27 cellular contexts compared by ENCODE assay signal in genomic region chr9:426976-427375, GRCh38.
A peak's percentile ranks its signal among the peaks of the same experiment; 100 is the strongest.
DNase-seq lines count a peak whose midpoint lies in the region; ATAC-seq, FAIRE-seq and TF ChIP-seq lines count a peak whose summit lies in the region.
"Had no signal": no experiment of that assay in that cellular context is flagged by ENCODE, and none has a peak within 500 bp of the region (broad histone marks: within the 10 kb centered on the region; RNA-seq: fewer than 3 reads in every experiment).

No MANE protein-coding gene starts in this region.

- no peak overlapping the region for H3K18ac ChIP-seq in H1 (ENCODE audit: extremely low read depth, low read length)

- 92% methylated on average over 1 of the region's 1 CpG; no CpG with 5 or more reads in 1 of the 2 experiments for WGBS in H1 (ENCODE audit: extremely low coverage in 1 of 2, insufficient coverage in 1 of 2, insufficient read length in 1 of 2, insufficient replicate concordance in 2 of 2, low coverage in 1 of 2, low lambda C conversion rate in 2 of 2, missing lambda C conversion rate in 1 of 2), 2 experiments
- WGBS in lower leg skin, 2 donors, result 85 to 97% methylated on average over 1 of the region's 1 CpG
- WGBS in smooth muscle cell (ENCODE audit: low lambda C conversion rate), result 94% methylated on average over 1 of the region's 1 CpG

- no peak overlapping the region for H3K23ac ChIP-seq in H1 (ENCODE audit: insufficient read length)

- no peaks in the 10 kb centered on the region for H3K9me3 Mint-ChIP-seq in activated T-cell treated with anti-CD3 and anti-CD28 coated beads, Interleukin-2, amount 50 U/mL, for 24 hours
- no peaks in the 10 kb centered on the region for H3K9me3 Mint-ChIP-seq in activated T-cell treated with anti-CD3 and anti-CD28 coated beads, Interleukin-2, amount 50 U/mL, for 4 hours
- H3K9me3 Mint-ChIP-seq: IgD-negative memory B cell had no signal

- intact Hi-C loops in PC-3 (cut with micrococcal nuclease), result no loop called here
- intact Hi-C loops in lower leg skin (cut with DNase I; ENCODE audit: low total_unique reads), result no loop called here

- H4K5ac ChIP-seq in H1 (ENCODE audit: insufficient read length, low read depth, low read length), result no peak overlapping the region

- H4K20me1 ChIP-seq in PC-3 (ENCODE audit: low read length) (no peaks in the 10 kb centered on the region), H1 (replicated peaks in 1 of 2; ENCODE audit: control insufficient read depth in 1 of 2, insufficient read depth in 2 of 2, low read length in 2 of 2) (no peaks in the 10 kb centered on the region), smooth muscle cell (ENCODE audit: low read depth) (no peaks in the 10 kb centered on the region)

- H3K9ac ChIP-seq in PC-3 (ENCODE audit: low read length) (no peak overlapping the region), H1 (replicated peaks in 1 of 4; ENCODE audit: extremely low read depth in 1 of 4, low read depth in 3 of 4, low read length in 3 of 4) (no peak overlapping the region), smooth muscle cell (ENCODE audit: low read depth) (no peak overlapping the region)
- H3K9ac ChIP-seq: SK-N-SH had no signal

- H3K4me3 Mint-ChIP-seq in activated T-cell treated with anti-CD3 and anti-CD28 coated beads, Interleukin-2, amount 50 U/mL, for 24 hours, result no peak overlapping the region
- no peak overlapping the region for H3K4me3 Mint-ChIP-seq in activated T-cell treated with anti-CD3 and anti-CD28 coated beads, Interleukin-2, amount 50 U/mL, for 4 hours
- H3K4me3 Mint-ChIP-seq: B cell, IgD-negative memory B cell had no signal

- H3K36me3 Mint-ChIP-seq in activated T-cell treated with anti-CD3 and anti-CD28 coated beads, Interleukin-2, amount 50 U/mL, for 24 hours (ENCODE audit: low read depth), result peaks cover 87% of the 10 kb centered on the region
- H3K36me3 Mint-ChIP-seq in activated T-cell treated with anti-CD3 and anti-CD28 coated beads, Interleukin-2, amount 50 U/mL, for 4 hours (ENCODE audit: insufficient read depth), result peaks cover 32% of the 10 kb centered on the region

- H2AFZ ChIP-seq in PC-3 (ENCODE audit: low read length) (no peak overlapping the region), H1 (ENCODE audit: low read length) (no peak overlapping the region), smooth muscle cell (ENCODE audit: low read depth) (no peak overlapping the region)

- no peak for TF ChIP-seq EP300 in H1 (IDR thresholded peaks at IDR 0.05; ENCODE audit: borderline replicate concordance in 1 of 2, low read depth in 2 of 2, low read length in 2 of 2)

- H3K36me3 ChIP-seq in PC-3 (ENCODE audit: low read depth, low read length), result no peaks in the 10 kb centered on the region
- H3K36me3 ChIP-seq in H1 (ENCODE audit: control insufficient read depth in 2 of 4, insufficient read depth in 4 of 4, low read length in 3 of 4), result no peaks in the 10 kb centered on the region
- no peaks in the 10 kb centered on the region for H3K36me3 ChIP-seq in smooth muscle cell (ENCODE audit: low read depth)

- H3K14ac ChIP-seq in H1 (ENCODE audit: insufficient read length), result no peak overlapping the region

- no TSS peak for BruUV-seq in PC-3 (replicated peaks; lab: Mats Ljungman, UMichigan)

- H3F3A ChIP-seq in PC-3 (ENCODE audit: low read length, unreplicated experiment) (no peaks in the 10 kb centered on the region), smooth muscle cell (ENCODE audit: low read depth) (no peaks in the 10 kb centered on the region)

- H3K4me1 Mint-ChIP-seq in activated T-cell treated with anti-CD3 and anti-CD28 coated beads, Interleukin-2, amount 50 U/mL, for 24 hours (ENCODE audit: low read depth), result no peaks in the 10 kb centered on the region
- H3K4me1 Mint-ChIP-seq in activated T-cell treated with anti-CD3 and anti-CD28 coated beads, Interleukin-2, amount 50 U/mL, for 4 hours (ENCODE audit: low read depth), result no peaks in the 10 kb centered on the region
- H3K4me1 Mint-ChIP-seq: B cell, IgD-negative memory B cell had no signal

- H3K79me2 ChIP-seq in PC-3 (ENCODE audit: low read length) (no peaks in the 10 kb centered on the region), H1 (ENCODE audit: control insufficient read depth in 1 of 2, insufficient read depth in 2 of 2, low read length in 2 of 2) (no peaks in the 10 kb centered on the region), smooth muscle cell (ENCODE audit: low read depth) (no peaks in the 10 kb centered on the region)

- H3K9me3 ChIP-seq in PC-3 (ENCODE audit: low read length) (no peaks in the 10 kb centered on the region), H1 (ENCODE audit: insufficient read depth in 2 of 2, low read depth in 1 of 2, low read length in 1 of 2) (no peaks in the 10 kb centered on the region), smooth muscle cell (replicated peaks; ENCODE audit: low read depth) (no peaks in the 10 kb centered on the region)
- H3K9me3 ChIP-seq: SK-N-SH had no signal

- H3K4me2 ChIP-seq in PC-3 (ENCODE audit: low read length) (no peak overlapping the region), H1 (ENCODE audit: insufficient read depth in 1 of 2, low read depth in 2 of 2, low read length in 2 of 2) (no peak overlapping the region; a peak in 1 of 4 replicates), smooth muscle cell (no peak overlapping the region)
- H3K4me2 ChIP-seq: SK-N-SH had no signal

- H3K4me3 ChIP-seq in PC-3 (ENCODE audit: low read length) (no peak overlapping the region), H1 (ENCODE audit: extremely low read depth in 1 of 4, insufficient read depth in 2 of 4, low read depth in 3 of 4, low read length in 4 of 4) (no peak overlapping the region), lower leg skin (ENCODE audit: low read depth, poor library complexity, severe bottlenecking) (no peak overlapping the region), smooth muscle cell (no peak overlapping the region)
- H3K4me3 ChIP-seq: GM12878 had no signal

- no peak overlapping the region for H2AK5ac ChIP-seq in H1 (ENCODE audit: low read depth, low read length)

- no peaks in the 10 kb centered on the region for H3K9me2 ChIP-seq in PC-3 (replicated peaks; ENCODE audit: low read length)
- H3K9me2 ChIP-seq: SK-N-SH had no signal

- H3K27ac Mint-ChIP-seq in activated T-cell treated with anti-CD3 and anti-CD28 coated beads, Interleukin-2, amount 50 U/mL, for 24 hours, result peak overlapping the region; percentile 11
- H3K27ac Mint-ChIP-seq: B cell had no signal

- POLR2A ChIA-PET in PC-3 (lab: Charles Lee; ENCODE audit: unreplicated experiment) (no interaction called here), H1 (lab: Charles Lee; ENCODE audit: partially characterized antibody) (interaction anchor here (0.7 kb wide), 1 partner anchor 16 kb away, joined by 3 read pairs; no protein-coding TSS in a partner anchor)

- DNase-seq in activated T-cell treated with anti-CD3 and anti-CD28 coated beads, Interleukin-2, amount 50 U/mL, for 24 hours, result no peak
- no peak for DNase-seq in activated T-cell treated with anti-CD3 and anti-CD28 coated beads, Interleukin-2, amount 50 U/mL, for 4 hours
- DNase-seq in PC-3 (peak; percentile 36), H1 (ENCODE audit: low read depth in 1 of 2, low spot score in 2 of 2) (no peak), renal cortical epithelial cell (ENCODE audit: low read depth) (peak; percentile 43), epidermal melanocyte (ENCODE audit: insufficient read length, low spot score) (no peak), lower leg skin (ENCODE audit: low spot score in 2 of 2) (no peak), smooth muscle cell (lab: John Stamatoyannopoulos, UW; ENCODE audit: unreplicated experiment) (no peak)
- DNase-seq: DMS79, EL, GDM1, GOT3, HCEC 1CT, NCI-H1092, NCI-H1417 treated with DMSO at 0.1 percent for 48 hours, NCI-H1694 treated with DMSO at 0.1 percent for 48 hours, NCI-H2081, NCI-H226, NCI-H510A, NCI-H69, SK-N-SH had no signal

- no peak for TF ChIP-seq RAD21 in H1 (IDR thresholded peaks at IDR 0.05 in 1 of 2, conservative IDR thresholded peaks at IDR 0.05 in 1 of 2; ENCODE audit: low read depth in 2 of 2, low read length in 2 of 2)

- TF ChIP-seq POLR2A in H1 (IDR thresholded peaks at IDR 0.05; ENCODE audit: control extremely low read depth in 1 of 2, low read depth in 2 of 2, low read length in 2 of 2) (no peak), lower leg skin (IDR thresholded peaks at IDR 0.05) (no peak)

- H2BK20ac ChIP-seq in H1 (ENCODE audit: low read length), result no peak overlapping the region

- H3K4ac ChIP-seq in H1 (replicated peaks; ENCODE audit: insufficient read length, low read depth, low read length), result no peak overlapping the region

- no peak overlapping the region for H2BK15ac ChIP-seq in H1 (ENCODE audit: low read length)

- no peaks in the 10 kb centered on the region for H3K27me3 Mint-ChIP-seq in activated T-cell treated with anti-CD3 and anti-CD28 coated beads, Interleukin-2, amount 50 U/mL, for 24 hours
- H3K27me3 Mint-ChIP-seq in activated T-cell treated with anti-CD3 and anti-CD28 coated beads, Interleukin-2, amount 50 U/mL, for 4 hours (ENCODE audit: low read depth), result no peaks in the 10 kb centered on the region
- H3K27me3 Mint-ChIP-seq: B cell, IgD-negative memory B cell had no signal

- H3K23me2 ChIP-seq in H1 (ENCODE audit: low read depth, low read length), result no peaks in the 10 kb centered on the region

- ATAC-seq in activated T-cell treated with anti-CD3 and anti-CD28 coated beads, Interleukin-2, amount 50 U/mL, for 4 hours, result no peak
- no peak for ATAC-seq in PC-3

- H3K79me1 ChIP-seq in H1 (ENCODE audit: low read depth, low read length), result no peaks in the 10 kb centered on the region

- CTCF ChIA-PET in PC-3 (lab: Charles Lee), result no interaction called here
- CTCF ChIA-PET in H1 (lab: Charles Lee; ENCODE audit: partially characterized antibody), result interaction anchor here (0.9 kb wide), 1 partner anchor 61 kb away, joined by 3 read pairs; no protein-coding TSS in a partner anchor

- no peak overlapping the region for H2BK120ac ChIP-seq in H1 (replicated peaks; ENCODE audit: low read depth, low read length)

- H3K27ac ChIP-seq in PC-3 (ENCODE audit: low read length) (no peak overlapping the region), H1 (ENCODE audit: low read depth, low read length) (no peak overlapping the region), smooth muscle cell (ENCODE audit: low read depth) (no peak overlapping the region)
- H3K27ac ChIP-seq: 22Rv1, C4-2B had no signal

- H4K8ac ChIP-seq in H1 (ENCODE audit: extremely low read depth, insufficient read depth, low read length), result no peak overlapping the region

- H4K91ac ChIP-seq in H1 (replicated peaks; ENCODE audit: insufficient read length, low read length), result no peak overlapping the region

- no peak for TF ChIP-seq CTCF in PC-3 (conservative IDR thresholded peaks at IDR 0.05; ENCODE audit: low read depth, low read length)
- TF ChIP-seq CTCF in H1 (IDR thresholded peaks at IDR 0.05; ENCODE audit: control extremely low read depth in 1 of 3, insufficient read depth in 1 of 3, low read depth in 1 of 3, low read length in 3 of 3), result no peak
- no peak for TF ChIP-seq CTCF in lower leg skin (IDR thresholded peaks at IDR 0.05)
- no peak for TF ChIP-seq CTCF in smooth muscle cell (IDR thresholded peaks at IDR 0.05; ENCODE audit: borderline replicate concordance, insufficient read depth, poor library complexity, severe bottlenecking)

- FAIRE-seq in H1 (lab: Jason Lieb, UNC), result no peak
- FAIRE-seq: GM12878, RCC 7860 had no signal

- H2BK5ac ChIP-seq in H1 (ENCODE audit: low read depth, low read length), result no peak overlapping the region

- H3K4me1 ChIP-seq in PC-3 (ENCODE audit: insufficient read depth, low read length), result 0 out of 2 replicates have a peak, but pooled peaks cover 5% of the 10 kb centered on the region
- peaks cover 0 to 3% (median 0%) of the 10 kb centered on the region in 4 experiments; a peak in 1 of 7 replicates for H3K4me1 ChIP-seq in H1 (replicated peaks in 1 of 4; ENCODE audit: control insufficient read depth in 3 of 4, insufficient read depth in 4 of 4, low read length in 3 of 4)
- H3K4me1 ChIP-seq in smooth muscle cell (ENCODE audit: low read depth), result no peaks in the 10 kb centered on the region

- H3K27me3 ChIP-seq in PC-3 (ENCODE audit: low read length), result no peaks in the 10 kb centered on the region
- no peaks in the 10 kb centered on the region for H3K27me3 ChIP-seq in H1 (replicated peaks in 1 of 4; ENCODE audit: control insufficient read depth in 3 of 4, extremely low read depth in 1 of 4, insufficient read depth in 3 of 4, low read length in 3 of 4)
- H3K27me3 ChIP-seq in smooth muscle cell (ENCODE audit: low read depth), result no peaks in the 10 kb centered on the region

- H2BK12ac ChIP-seq in H1 (ENCODE audit: low read depth, low read length), result no peak overlapping the region

- no peak overlapping the region for H3K56ac ChIP-seq in H1 (replicated peaks; ENCODE audit: insufficient read length, low read depth, low read length)

Comparison
In these comparisons a context has a peak if more than half of its experiments do, and no peak if none do; other contexts are left out.
1. DNase-seq: peak in PC-3 (single experiment) and renal cortical epithelial cell (single experiment); none in activated T-cell treated with anti-CD3 and anti-CD28 coated beads, Interleukin-2, amount 50 U/mL, for 24 hours (single experiment), activated T-cell treated with anti-CD3 and anti-CD28 coated beads, Interleukin-2, amount 50 U/mL, for 4 hours (single experiment), H1 (0 of 2), epidermal melanocyte (single experiment), lower leg skin (0 of 2) and smooth muscle cell (single experiment).